9 cellular contexts compared by ENCODE assay signal in genomic region chr6:119533603-119534279, GRCh38.
DNase-seq lines count a peak whose midpoint lies in the region; ATAC-seq and TF ChIP-seq lines count a peak whose summit lies in the region.
"Had no signal": no experiment of that assay in that cellular context is flagged by ENCODE, and none has a peak within 500 bp of the region (broad histone marks: within the 10 kb centered on the region; RNA-seq: fewer than 3 reads in every experiment).

No MANE protein-coding gene starts in this region.

- H3K4ac ChIP-seq in trophoblast cell (ENCODE audit: low read depth, low read length), result no peak overlapping the region

- no peak overlapping the region for H2BK120ac ChIP-seq in trophoblast cell (ENCODE audit: insufficient read depth, low read length, poor library complexity)

- H3K14ac ChIP-seq in trophoblast cell (ENCODE audit: low read length), result no peak overlapping the region

- no peaks in the 10 kb centered on the region for H3K79me2 ChIP-seq in trophoblast cell (ENCODE audit: control insufficient read depth, insufficient read depth, low read length, poor library complexity)

- H3K79me1 ChIP-seq in trophoblast cell (ENCODE audit: low read length), result no peaks in the 10 kb centered on the region

- no peak overlapping the region for H2AK5ac ChIP-seq in trophoblast cell (ENCODE audit: low read length)

- H4K91ac ChIP-seq in trophoblast cell (ENCODE audit: low read depth, low read length), result no peak overlapping the region

- H3K4me3 ChIP-seq in RWPE2 (ENCODE audit: severe bottlenecking) (no peak overlapping the region), trophoblast cell (ENCODE audit: low read depth, low read length) (no peak overlapping the region)
- H3K4me3 ChIP-seq: A549 had no signal

- TF ChIP-seq CTCF in RWPE2 (IDR thresholded peaks at IDR 0.05; ENCODE audit: poor library complexity, severe bottlenecking), result no peak

- H3K27ac ChIP-seq in RWPE2 (ENCODE audit: poor library complexity, severe bottlenecking) (peak overlapping the region; percentile 42), trophoblast cell (ENCODE audit: low read depth, low read length) (no peak overlapping the region)
- H3K27ac ChIP-seq: A549 had no signal

- no peak overlapping the region for H2BK5ac ChIP-seq in trophoblast cell (ENCODE audit: low read depth, low read length, poor library complexity)

- H4K12ac ChIP-seq in trophoblast cell (ENCODE audit: low read depth, low read length), result no peak overlapping the region

- H2BK12ac ChIP-seq in trophoblast cell (ENCODE audit: low read length), result no peak overlapping the region

- H3K18ac ChIP-seq in trophoblast cell (ENCODE audit: low read length), result no peak overlapping the region

- H3K9ac ChIP-seq in trophoblast cell (ENCODE audit: low read length), result peak overlapping the region; percentile 75

- H3K4me2 ChIP-seq in trophoblast cell (ENCODE audit: low read length), result no peak overlapping the region
- H3K4me2 ChIP-seq: A549 had no signal

- H3K27me3 ChIP-seq in RWPE2 (ENCODE audit: insufficient read depth, poor library complexity, severe bottlenecking) (no peaks in the 10 kb centered on the region), trophoblast cell (ENCODE audit: insufficient read depth, low read length) (no peaks in the 10 kb centered on the region)

- H3K9me3 ChIP-seq in RWPE2 (ENCODE audit: severe bottlenecking), result no peaks in the 10 kb centered on the region
- no peaks in the 10 kb centered on the region for H3K9me3 ChIP-seq in trophoblast cell (ENCODE audit: insufficient read depth, low read depth, low read length)
- H3K9me3 ChIP-seq: A549 had no signal

- no peak overlapping the region for H2AFZ ChIP-seq in trophoblast cell (ENCODE audit: insufficient read depth, low read length, poor library complexity)

- ATAC-seq in HG02642 (IDR thresholded peaks at IDR 0.05; ENCODE audit: poor library complexity, unreplicated experiment) (peak; percentile 53), RWPE2 (ENCODE audit: low read depth) (peak; percentile 92)
- ATAC-seq: A549 had no signal

- H3K4me1 ChIP-seq in RWPE2 (ENCODE audit: insufficient read depth, poor library complexity, severe bottlenecking) (peaks cover 18% of the 10 kb centered on the region), trophoblast cell (ENCODE audit: control insufficient read depth in 1 of 2, insufficient read depth in 2 of 2, low read length in 2 of 2) (no peaks in the 10 kb centered on the region)
- H3K4me1 ChIP-seq: A549 had no signal

- H3K36me3 ChIP-seq in RWPE2 (ENCODE audit: low read depth) (no peaks in the 10 kb centered on the region), trophoblast cell (ENCODE audit: control insufficient read depth in 1 of 2, insufficient read depth in 2 of 2, low read length in 2 of 2) (no peaks in the 10 kb centered on the region)

- DNase-seq in NCI-H510A treated with DMSO at 0.1 percent for 48 hours (lab: John Stamatoyannopoulos, UW), result peak; percentile 28
- DNase-seq in NCI-H510A (lab: John Stamatoyannopoulos, UW), result no peak
- no peak for DNase-seq in RWPE2 (ENCODE audit: low spot score)
- DNase-seq in trophoblast cell, result peak in 1 of 2 donors; percentile 29
- DNase-seq in activated naive CD4-positive, alpha-beta T cell treated with anti-CD3 and anti-CD28 coated beads, Interleukin-2, amount 50 U/mL, for 16 hours, result no peak
- no peak for DNase-seq in OCI-M2 (lab: John Stamatoyannopoulos, UW; ENCODE audit: unreplicated experiment)
- DNase-seq in NCI-H2171 (lab: John Stamatoyannopoulos, UW), result no peak

- WGBS in trophoblast cell (ENCODE audit: extremely low coverage, insufficient coverage, insufficient read length), result no CpG with 5 or more reads among the region's 5 CpGs

- H4K8ac ChIP-seq in trophoblast cell (ENCODE audit: low read depth, low read length), result no peak overlapping the region

- H3K23ac ChIP-seq in trophoblast cell (ENCODE audit: low read length), result peak overlapping the region; percentile 100
